In the genomic region with DNA sequence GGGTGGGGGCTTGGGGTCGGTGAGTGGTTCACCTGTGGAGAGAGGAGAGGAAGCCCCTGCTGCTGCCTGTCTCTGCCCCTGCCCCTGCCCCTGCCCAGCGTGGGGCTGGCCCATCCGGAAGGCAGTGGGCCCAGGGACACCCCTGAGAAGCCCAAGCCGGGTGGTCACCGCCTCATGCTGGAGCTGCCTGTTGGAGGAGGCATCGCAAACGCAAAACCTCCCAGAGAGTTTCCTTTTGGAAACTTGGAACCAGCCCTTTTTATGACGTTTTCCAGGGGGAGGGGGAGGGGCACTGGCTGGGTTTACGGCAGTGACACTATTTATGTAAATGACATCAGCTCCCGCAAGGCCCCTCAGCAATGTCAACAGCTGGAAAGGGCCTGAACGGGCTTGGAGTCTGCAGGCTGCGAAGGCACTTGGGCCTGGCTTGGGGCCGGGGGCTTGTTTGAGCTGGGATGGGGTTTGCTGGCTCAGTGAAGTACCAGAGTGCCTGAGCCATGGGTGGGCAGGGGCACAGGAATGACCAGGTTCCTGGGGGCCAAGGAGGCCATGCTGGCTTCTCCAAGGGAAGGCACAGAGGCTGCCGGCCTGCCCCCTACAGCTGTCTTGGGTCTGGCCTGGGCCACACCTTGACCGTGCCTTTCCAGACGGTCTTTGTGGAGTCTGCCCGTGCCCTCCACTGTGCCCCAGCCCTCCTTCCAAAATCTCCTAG, we compare ENCODE assay signal across 9 cellular contexts.
A peak's percentile ranks its signal among the peaks of the same experiment; 100 is the strongest.
DNase-seq lines count a peak whose midpoint lies in the region; ATAC-seq, FAIRE-seq and TF ChIP-seq lines count a peak whose summit lies in the region.
"Had no signal": no experiment of that assay in that cellular context is flagged by ENCODE, and none has a peak within 500 bp of the region (broad histone marks: within the 10 kb centered on the region; RNA-seq: fewer than 3 reads in every experiment).

No MANE protein-coding gene starts in this region.

- H3K9me3 ChIP-seq in A549 (no peaks in the 10 kb centered on the region), upper lobe of right lung (no peaks in the 10 kb centered on the region)
- H3K9me3 ChIP-seq in effector memory CD4-positive, alpha-beta T cell (ENCODE audit: control insufficient read depth, low read length) = no peaks in the 10 kb centered on the region

- H3K36me3 ChIP-seq in effector memory CD4-positive, alpha-beta T cell (ENCODE audit: control insufficient read depth, insufficient read depth, low read length) = no peaks in the 10 kb centered on the region
- H3K36me3 ChIP-seq in upper lobe of right lung = no peaks in the 10 kb centered on the region

- H3K27ac ChIP-seq in A549 (peak overlapping the region; percentile 76 to 85; a peak in 5 of 6 replicates), upper lobe of right lung (peak overlapping the region; percentile 89)
- peak overlapping the region; percentile 42 for H3K27ac ChIP-seq in effector memory CD4-positive, alpha-beta T cell (ENCODE audit: insufficient read depth, low read length, poor library complexity, severe bottlenecking)

- H3K9me3 Mint-ChIP-seq in mesothelial cell of epicardium = no peaks in the 10 kb centered on the region
- H3K9me3 Mint-ChIP-seq: activated naive CD8-positive, alpha-beta T cell treated with anti-CD3 and anti-CD28 coated beads, Interleukin-2, amount 10 ng/mL, durations not matched to agents 7 days and 5 days had no signal

- H3K4me1 ChIP-seq in A549 = peaks cover 14% of the 10 kb centered on the region; the same call in 2 of the 3 replicates
- peaks cover 18% of the 10 kb centered on the region for H3K4me1 ChIP-seq in effector memory CD4-positive, alpha-beta T cell (ENCODE audit: control insufficient read depth, insufficient read depth, low read length, poor library complexity, severe bottlenecking)
- H3K4me1 ChIP-seq in upper lobe of right lung = peaks cover 33% of the 10 kb centered on the region

- peak in 1 of 2 experiments; percentile 36 for DNase-seq in A549 (ENCODE audit: low read depth in 1 of 2, low spot score in 1 of 2)
- peak; percentile 12 for DNase-seq in LHCN-M2 (ENCODE audit: low read depth)
- DNase-seq in effector memory CD4-positive, alpha-beta T cell = no peak
- peak in 1 of 2 experiments; percentile 56 for DNase-seq in mesothelial cell of epicardium (ENCODE audit: low spot score in 2 of 2, unreplicated experiment in 2 of 2)
- DNase-seq in upper lobe of right lung = no peak
- DNase-seq in germinal center (ENCODE audit: low spot score) = no peak

- FAIRE-seq in A549 (lab: Jason Lieb, UNC) = no peak

- POLR2A ChIA-PET in A549 (lab: Yijun Ruan, JAX) = interaction anchor here (1.3 kb wide), 1 partner anchor 24 kb away, joined by 3 read pairs; no protein-coding TSS in a partner anchor

- TF ChIP-seq POLR2A in A549 (IDR thresholded peaks at IDR 0.05; ENCODE audit: low read length) = no peak

- H3K27ac Mint-ChIP-seq in mesothelial cell of epicardium = peak overlapping the region; percentile 75
- H3K27ac Mint-ChIP-seq: activated naive CD8-positive, alpha-beta T cell treated with anti-CD3 and anti-CD28 coated beads, Interleukin-2, amount 10 ng/mL, durations not matched to agents 7 days and 5 days had no signal

- peak overlapping the region; percentile 49 for H3K4me3 Mint-ChIP-seq in mesothelial cell of epicardium

- H3K36me3 Mint-ChIP-seq in mesothelial cell of epicardium = no peaks in the 10 kb centered on the region
- H3K36me3 Mint-ChIP-seq: activated naive CD8-positive, alpha-beta T cell treated with anti-CD3 and anti-CD28 coated beads, Interleukin-2, amount 10 ng/mL, durations not matched to agents 7 days and 5 days had no signal

- TF ChIP-seq RAD21 in A549 (conservative IDR thresholded peaks at IDR 0.05 in 1 of 2, IDR thresholded peaks at IDR 0.05 in 1 of 2) = no peak

- peaks cover 17% of the 10 kb centered on the region for H3K4me1 Mint-ChIP-seq in mesothelial cell of epicardium

- no peak for TF ChIP-seq EP300 in A549 (IDR thresholded peaks at IDR 0.05)

- H3K27me3 ChIP-seq in effector memory CD4-positive, alpha-beta T cell (replicated peaks; ENCODE audit: control insufficient read depth, insufficient read depth, low read length, poor library complexity, severe bottlenecking) = no peaks in the 10 kb centered on the region
- no peaks in the 10 kb centered on the region for H3K27me3 ChIP-seq in upper lobe of right lung

- H3K4me3 ChIP-seq in A549 (peak overlapping the region; percentile 46; the same call in 2 of the 3 replicates), upper lobe of right lung (peak overlapping the region; percentile 57)
- peak overlapping the region; percentile 62 for H3K4me3 ChIP-seq in effector memory CD4-positive, alpha-beta T cell (ENCODE audit: insufficient read depth, low read depth, low read length, poor library complexity, severe bottlenecking)

- intact Hi-C loops in upper lobe of right lung (cut with DNase I) = no loop called here

- peaks cover 10% of the 10 kb centered on the region for H3K27me3 Mint-ChIP-seq in mesothelial cell of epicardium (ENCODE audit: low read depth)

- 88% methylated on average over 16 of the region's 17 CpGs for WGBS in A549 (ENCODE audit: missing lambda C conversion rate)

- ATAC-seq in A549 = peak; percentile 4 to 35; a peak in 4 of 6 replicates
- peak; percentile 9 for ATAC-seq in upper lobe of right lung
- ATAC-seq in HG02884 (IDR thresholded peaks at IDR 0.05; ENCODE audit: unreplicated experiment) = no peak
- ATAC-seq in GM21447 (IDR thresholded peaks at IDR 0.05; ENCODE audit: unreplicated experiment) = no peak

- CTCF ChIA-PET in A549 (lab: Yijun Ruan, JAX) = interaction anchor here (1.3 kb wide), 1 partner anchor 281 kb away, joined by 4 read pairs; no protein-coding TSS in a partner anchor

- TF ChIP-seq CTCF in A549 (IDR thresholded peaks at IDR 0.05) (no peak), mesothelial cell of epicardium (IDR thresholded peaks at IDR 0.05; ENCODE audit: unreplicated experiment) (no peak), upper lobe of right lung (IDR thresholded peaks at IDR 0.05) (no peak)

- H3K4me2 ChIP-seq in A549 = peak overlapping the region; percentile 92

TF ChIP-seq in A549, 52 proteins besides CTCF, POLR2A, EP300 and RAD21:
- TF ChIP-seq GATA3 (IDR thresholded peaks at IDR 0.05; ENCODE audit: borderline replicate concordance) (no peak), RCOR1 (IDR thresholded peaks at IDR 0.05; ENCODE audit: low read depth, low read length) (no peak), MAX (IDR thresholded peaks at IDR 0.05) (no peak), ZNF302 (CRISPR knock-in tag; IDR thresholded peaks at IDR 0.05) (no peak), FOSB (CRISPR knock-in tag; IDR thresholded peaks at IDR 0.05) (no peak), EHMT2 (IDR thresholded peaks at IDR 0.05; ENCODE audit: low read depth) (no peak), ZFP36 (IDR thresholded peaks at IDR 0.05; ENCODE audit: borderline replicate concordance, partially characterized antibody) (no peak), NFE2L2 (conservative IDR thresholded peaks at IDR 0.05; ENCODE audit: low read length) (no peak)

Comparison
In these comparisons a context has a peak if more than half of its experiments do, and no peak if none do; other contexts are left out.
1. ATAC-seq: peak in A549 (2 of 2) and upper lobe of right lung (single experiment); none in HG02884 (single experiment) and GM21447 (single experiment).
2. Peak in every context shown above with its lines, with median percentiles within 50 percentile points of each other: H3K27ac ChIP-seq and H3K4me3 ChIP-seq.